Comparison of ENCODE assay signal across 35 cellular contexts in the genomic region with DNA sequence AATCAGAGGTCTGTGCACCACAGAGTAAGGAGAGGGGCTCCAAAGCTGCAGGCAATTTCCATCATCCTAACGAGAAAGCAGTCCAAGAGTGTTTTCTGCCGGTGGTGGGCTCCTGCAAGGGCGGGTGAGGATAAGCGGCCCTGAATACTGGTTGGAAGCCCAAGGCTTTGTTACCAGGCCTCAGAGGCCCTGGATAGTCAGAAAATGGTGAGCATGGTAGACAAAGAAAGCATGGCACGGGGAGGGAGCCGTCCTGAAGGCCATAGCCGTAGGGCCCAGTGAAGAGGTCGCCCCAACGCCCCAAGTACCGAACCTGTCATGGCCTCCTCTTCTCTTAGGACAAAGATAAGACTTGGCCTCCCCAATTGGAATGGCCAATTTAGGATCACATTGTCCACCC.
"Had no signal": no experiment of that assay in that cellular context is flagged by ENCODE, and none has a peak within 500 bp of the region (broad histone marks: within the 10 kb centered on the region; RNA-seq: fewer than 3 reads in every experiment).

No MANE protein-coding gene starts in this region.

- H3K9me3 Mint-ChIP-seq: activated CD4-positive, alpha-beta memory T cell treated with anti-CD3 and anti-CD28 coated beads, Interleukin-2, amount 10 ng/mL, durations not matched to agents 7 days and 5 days; activated CD4-positive, alpha-beta T cell treated with anti-CD3 and anti-CD28 coated beads, Interleukin-2, amount 10 ng/mL, durations not matched to agents 7 days and 5 days; activated naive CD4-positive, alpha-beta T cell treated with anti-CD3 and anti-CD28 coated beads, Interleukin-2, amount 10 ng/mL, durations not matched to agents 7 days and 5 days; activated naive CD4-positive, alpha-beta T cell treated with anti-CD3 and anti-CD28 coated beads, Interleukin-2, amount 50 U/mL, for 24 hours; activated naive CD8-positive, alpha-beta T cell treated with anti-CD3 and anti-CD28 coated beads, Interleukin-2, amount 10 ng/mL, durations not matched to agents 7 days and 5 days; activated naive CD8-positive, alpha-beta T cell treated with anti-CD3 and anti-CD28 coated beads, Interleukin-2, amount 50 U/mL, for 24 hours; activated T-cell treated with anti-CD3 and anti-CD28 coated beads, Interleukin-2, amount 50 U/mL, for 24 hours; activated T-helper 2 cell treated with anti-CD3 and anti-CD28 coated beads, Interferon-gamma antibody, Interleukin-2, Interleukin-4, amounts not matched to agents 10 μg/mL and 5 μg/mL and 100 μg/mL, durations not matched to agents 14 hours and 24 hours and 36 hours; brain; T-helper 1 cell treated with Interleukin-12 subunit alpha and Interleukin-12 subunit beta and Interleukin-4 antibody, amounts not matched to agents 30 μg/mL and 1 μg/mL, for 36 hours; T-helper 2 cell treated with Interferon-gamma antibody and Interleukin-4, amounts not matched to agents 5 μg/mL and 100 μg/mL, for 36 hours had no signal

- H3K9me3 ChIP-seq: ascending aorta had no signal

- H3K36me3 Mint-ChIP-seq: activated CD8-positive, alpha-beta memory T cell treated with anti-CD3 and anti-CD28 coated beads, Interleukin-2, amount 10 ng/mL, durations not matched to agents 7 days and 5 days; activated naive CD4-positive, alpha-beta T cell treated with anti-CD3 and anti-CD28 coated beads, Interleukin-2, amount 10 ng/mL, durations not matched to agents 7 days and 5 days; activated naive CD4-positive, alpha-beta T cell treated with anti-CD3 and anti-CD28 coated beads, Interleukin-2, amount 50 U/mL, for 24 hours; activated naive CD8-positive, alpha-beta T cell; activated naive CD8-positive, alpha-beta T cell treated with anti-CD3 and anti-CD28 coated beads, Interleukin-2, amount 10 ng/mL, durations not matched to agents 7 days and 5 days; WTC11 had no signal

- DNase-seq: activated CD4-positive, alpha-beta memory T cell treated with anti-CD3 and anti-CD28 coated beads, Interleukin-2, amount 10 ng/mL, durations not matched to agents 7 days and 5 days; activated CD4-positive, alpha-beta T cell treated with anti-CD3 and anti-CD28 coated beads for 1 hour; activated CD4-positive, alpha-beta T cell treated with anti-CD3 and anti-CD28 coated beads for 36 hours; activated CD4-positive, alpha-beta T cell treated with anti-CD3 and anti-CD28 coated beads for 48 hours; activated CD4-positive, alpha-beta T cell treated with anti-CD3 and anti-CD28 coated beads, Interleukin-2, amount 10 ng/mL, durations not matched to agents 7 days and 5 days; activated CD4-positive, alpha-beta T cell treated with anti-CD3 and anti-CD28 coated beads, Interleukin-2, amount 50 U/mL, for 48 hours; activated CD4-positive, CD25-positive, alpha-beta regulatory T cell; activated CD8-positive, alpha-beta memory T cell treated with anti-CD3 and anti-CD28 coated beads for 24 hours; activated CD8-positive, alpha-beta memory T cell treated with anti-CD3 and anti-CD28 coated beads, Interleukin-2, amount 10 ng/mL, durations not matched to agents 7 days and 5 days; activated CD8-positive, alpha-beta memory T cell treated with anti-CD3 and anti-CD28 coated beads, Interleukin-2, amount 50 U/mL, for 48 hours; activated CD8-positive, alpha-beta T cell treated with anti-CD3 and anti-CD28 coated beads, Interleukin-2, amount 10 ng/mL, durations not matched to agents 7 days and 5 days; activated effector memory CD4-positive, alpha-beta T cell treated with Interleukin-2 at 50 U/mL for 16 hours; activated gamma-delta T cell; activated naive CD4-positive, alpha-beta T cell treated with anti-CD3 and anti-CD28 coated beads, Interleukin-2, amount 10 ng/mL, durations not matched to agents 7 days and 5 days; activated naive CD4-positive, alpha-beta T cell treated with Interleukin-2 at 50 U/mL for 16 hours; activated naive CD8-positive, alpha-beta T cell treated with anti-CD3 and anti-CD28 coated beads, Interleukin-2, amount 10 ng/mL, durations not matched to agents 7 days and 5 days; activated naive CD8-positive, alpha-beta T cell treated with anti-CD3 and anti-CD28 coated beads, Interleukin-2, amount 50 U/mL, for 24 hours; activated T-cell treated with anti-CD3 and anti-CD28 coated beads, Interleukin-2, amount 50 U/mL, for 24 hours; activated T-cell treated with anti-CD3 and anti-CD28 coated beads, Interleukin-2, amount 50 U/mL, for 48 hours; amygdala; anterior cingulate cortex; central memory CD4-positive, alpha-beta T cell; T-helper 1 cell; T-helper 2 cell; T-helper 9 cell had no signal

- H3K27ac Mint-ChIP-seq: activated CD4-positive, alpha-beta memory T cell treated with anti-CD3 and anti-CD28 coated beads, Interleukin-2, amount 10 ng/mL, durations not matched to agents 7 days and 5 days; activated CD4-positive, alpha-beta T cell treated with anti-CD3 and anti-CD28 coated beads for 36 hours; activated CD4-positive, alpha-beta T cell treated with anti-CD3 and anti-CD28 coated beads, Interleukin-2, amount 10 ng/mL, durations not matched to agents 7 days and 5 days; activated CD8-positive, alpha-beta memory T cell treated with anti-CD3 and anti-CD28 coated beads, Interleukin-2, amount 10 ng/mL, durations not matched to agents 7 days and 5 days; activated CD8-positive, alpha-beta T cell treated with anti-CD3 and anti-CD28 coated beads, Interleukin-2, amount 10 ng/mL, durations not matched to agents 7 days and 5 days; activated naive CD4-positive, alpha-beta T cell treated with anti-CD3 and anti-CD28 coated beads, Interleukin-2, amount 10 ng/mL, durations not matched to agents 7 days and 5 days; activated naive CD4-positive, alpha-beta T cell treated with anti-CD3 and anti-CD28 coated beads, Interleukin-2, amount 50 U/mL, for 24 hours; activated naive CD8-positive, alpha-beta T cell; activated naive CD8-positive, alpha-beta T cell treated with anti-CD3 and anti-CD28 coated beads, Interleukin-2, amount 10 ng/mL, durations not matched to agents 7 days and 5 days; activated naive CD8-positive, alpha-beta T cell treated with anti-CD3 and anti-CD28 coated beads, Interleukin-2, amount 50 U/mL, for 24 hours; activated T-cell treated with anti-CD3 and anti-CD28 coated beads, Interleukin-2, amount 50 U/mL, for 24 hours; activated T-helper 2 cell treated with anti-CD3 and anti-CD28 coated beads, Interferon-gamma antibody, Interleukin-2, Interleukin-4, amounts not matched to agents 10 μg/mL and 5 μg/mL and 100 μg/mL, durations not matched to agents 14 hours and 24 hours and 36 hours; T-helper 1 cell treated with Interleukin-12 subunit alpha and Interleukin-12 subunit beta and Interleukin-4 antibody, amounts not matched to agents 30 μg/mL and 1 μg/mL, for 36 hours; T-helper 2 cell treated with Interferon-gamma antibody and Interleukin-4, amounts not matched to agents 5 μg/mL and 100 μg/mL, for 36 hours; WTC11 had no signal

- H3K4me3 Mint-ChIP-seq: activated CD4-positive, alpha-beta memory T cell treated with anti-CD3 and anti-CD28 coated beads, Interleukin-2, amount 10 ng/mL, durations not matched to agents 7 days and 5 days; activated CD4-positive, alpha-beta T cell treated with anti-CD3 and anti-CD28 coated beads for 36 hours; activated CD4-positive, alpha-beta T cell treated with anti-CD3 and anti-CD28 coated beads, Interleukin-2, amount 10 ng/mL, durations not matched to agents 7 days and 5 days; activated CD8-positive, alpha-beta memory T cell treated with anti-CD3 and anti-CD28 coated beads, Interleukin-2, amount 10 ng/mL, durations not matched to agents 7 days and 5 days; activated CD8-positive, alpha-beta T cell treated with anti-CD3 and anti-CD28 coated beads, Interleukin-2, amount 10 ng/mL, durations not matched to agents 7 days and 5 days; activated naive CD4-positive, alpha-beta T cell treated with anti-CD3 and anti-CD28 coated beads, Interleukin-2, amount 10 ng/mL, durations not matched to agents 7 days and 5 days; activated naive CD4-positive, alpha-beta T cell treated with anti-CD3 and anti-CD28 coated beads, Interleukin-2, amount 50 U/mL, for 24 hours; activated naive CD8-positive, alpha-beta T cell; activated naive CD8-positive, alpha-beta T cell treated with anti-CD3 and anti-CD28 coated beads, Interleukin-2, amount 10 ng/mL, durations not matched to agents 7 days and 5 days; activated naive CD8-positive, alpha-beta T cell treated with anti-CD3 and anti-CD28 coated beads, Interleukin-2, amount 50 U/mL, for 24 hours; activated T-cell treated with anti-CD3 and anti-CD28 coated beads, Interleukin-2, amount 50 U/mL, for 24 hours; brain; T-helper 1 cell treated with Interleukin-12 subunit alpha and Interleukin-12 subunit beta and Interleukin-4 antibody, amounts not matched to agents 30 μg/mL and 1 μg/mL, for 36 hours; T-helper 2 cell treated with Interferon-gamma antibody and Interleukin-4, amounts not matched to agents 5 μg/mL and 100 μg/mL, for 36 hours; WTC11 had no signal

- H3K4me1 Mint-ChIP-seq: activated CD4-positive, alpha-beta memory T cell treated with anti-CD3 and anti-CD28 coated beads, Interleukin-2, amount 10 ng/mL, durations not matched to agents 7 days and 5 days; activated CD4-positive, alpha-beta T cell treated with anti-CD3 and anti-CD28 coated beads for 36 hours; activated CD4-positive, alpha-beta T cell treated with anti-CD3 and anti-CD28 coated beads, Interleukin-2, amount 10 ng/mL, durations not matched to agents 7 days and 5 days; activated CD8-positive, alpha-beta memory T cell treated with anti-CD3 and anti-CD28 coated beads, Interleukin-2, amount 10 ng/mL, durations not matched to agents 7 days and 5 days; activated naive CD4-positive, alpha-beta T cell treated with anti-CD3 and anti-CD28 coated beads, Interleukin-2, amount 10 ng/mL, durations not matched to agents 7 days and 5 days; activated naive CD4-positive, alpha-beta T cell treated with anti-CD3 and anti-CD28 coated beads, Interleukin-2, amount 50 U/mL, for 24 hours; activated naive CD8-positive, alpha-beta T cell treated with anti-CD3 and anti-CD28 coated beads, Interleukin-2, amount 10 ng/mL, durations not matched to agents 7 days and 5 days; activated naive CD8-positive, alpha-beta T cell treated with anti-CD3 and anti-CD28 coated beads, Interleukin-2, amount 50 U/mL, for 24 hours; WTC11 had no signal

- H3K27me3 ChIP-seq: ascending aorta, cardiac muscle cell had no signal

- H3K27me3 Mint-ChIP-seq: activated naive CD4-positive, alpha-beta T cell treated with anti-CD3 and anti-CD28 coated beads, Interleukin-2, amount 50 U/mL, for 24 hours; activated naive CD8-positive, alpha-beta T cell; activated naive CD8-positive, alpha-beta T cell treated with anti-CD3 and anti-CD28 coated beads, Interleukin-2, amount 10 ng/mL, durations not matched to agents 7 days and 5 days; activated naive CD8-positive, alpha-beta T cell treated with anti-CD3 and anti-CD28 coated beads, Interleukin-2, amount 50 U/mL, for 24 hours; brain had no signal

- H3K27ac ChIP-seq: ascending aorta, cardiac muscle cell, VCaP had no signal

- H3K4me3 ChIP-seq: ascending aorta, cardiac muscle cell had no signal
